ENCODE assay signal across 8 cellular contexts in the genomic region with DNA sequence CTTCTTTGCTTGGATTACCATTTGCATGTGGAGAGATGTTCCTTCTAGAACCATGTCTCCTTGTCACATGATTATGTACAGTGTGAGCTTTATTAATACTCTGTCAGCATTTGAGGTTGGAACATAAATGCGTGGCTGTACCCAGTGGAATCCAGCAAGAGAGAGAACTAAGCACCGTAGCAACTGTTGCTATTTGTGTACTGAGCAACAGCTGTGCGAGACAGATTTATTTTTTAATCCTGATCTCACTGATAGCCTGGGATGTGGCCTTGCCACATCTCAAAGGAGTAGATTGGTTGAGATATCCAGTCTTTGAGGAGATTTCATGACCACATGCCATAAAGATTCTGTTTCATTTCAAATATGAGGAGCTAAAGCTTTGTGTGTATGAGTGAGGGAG. TPM values are rescaled to one million over a fixed set of nuclear protein-coding genes. Genes with fewer than 3 reads are reported as not detected.
DNase-seq lines count a peak whose midpoint lies in the region; ATAC-seq, FAIRE-seq and TF ChIP-seq lines count a peak whose summit lies in the region.

No MANE protein-coding gene starts in this region.

- CTCF ChIA-PET in activated CD8-positive, alpha-beta memory T cell treated with anti-CD3 and anti-CD28 coated beads, Interleukin-2, amount 10 ng/mL, durations not matched to agents 7 days and 5 days (lab: Charles Lee), result interaction anchor here (2.4 kb wide), 1 partner anchor 44 kb away, joined by 6 read pairs; a partner anchor contains a TSS
- CTCF ChIA-PET in K562 (lab: Yijun Ruan, JAX; ENCODE audit: low intra/inter-chr PET ratio), result no interaction called here
- CTCF ChIA-PET in activated naive CD4-positive, alpha-beta T cell treated with anti-CD3 and anti-CD28 coated beads for 36 hours (lab: Charles Lee), result interaction anchor here (1.9 kb wide), 1 partner anchor 43 kb away, joined by 5 read pairs; a partner anchor contains a TSS

- POLR2A ChIA-PET in K562 (lab: Yijun Ruan, JAX), result interaction anchor here (0.6 to 1.5 kb wide), 5 partner anchors 8 to 80 kb away, joined by 3 to 5 read pairs (median 4); no protein-coding TSS in a partner anchor

- no peak overlapping the region for H3K27ac Mint-ChIP-seq in activated CD8-positive, alpha-beta memory T cell treated with anti-CD3 and anti-CD28 coated beads, Interleukin-2, amount 10 ng/mL, durations not matched to agents 7 days and 5 days
- no peak overlapping the region for H3K27ac Mint-ChIP-seq in activated naive CD4-positive, alpha-beta T cell treated with anti-CD3 and anti-CD28 coated beads for 36 hours

- no peak overlapping the region for H3K4me3 Mint-ChIP-seq in activated CD8-positive, alpha-beta memory T cell treated with anti-CD3 and anti-CD28 coated beads, Interleukin-2, amount 10 ng/mL, durations not matched to agents 7 days and 5 days
- no peak overlapping the region for H3K4me3 Mint-ChIP-seq in activated naive CD4-positive, alpha-beta T cell treated with anti-CD3 and anti-CD28 coated beads for 36 hours

- H3K79me2 ChIP-seq in K562 (ENCODE audit: control insufficient read depth, insufficient read depth, low read length), result no peaks in the 10 kb centered on the region

- TF ChIP-seq POLR2A in K562 (conservative IDR thresholded peaks at IDR 0.05), result no peak
- TF ChIP-seq POLR2A in upper lobe of left lung (IDR thresholded peaks at IDR 0.05), result no peak

- no peak overlapping the region for H2AFZ ChIP-seq in K562 (ENCODE audit: low read depth, low read length)

- FAIRE-seq in K562 (lab: Jason Lieb, UNC), result no peak

- no TSS peak for BruUV-seq in K562 (replicated peaks; lab: Mats Ljungman, UMichigan)

- TF ChIP-seq RAD21 in K562 (CRISPR knock-in tag; conservative IDR thresholded peaks at IDR 0.05 in 1 of 2, IDR thresholded peaks at IDR 0.05 in 1 of 2), result no peak

- H3K27ac ChIP-seq in K562 (ENCODE audit: extremely low read depth, low read depth, low read length) (no peak overlapping the region), upper lobe of left lung (peak overlapping the region; percentile 31 to 54 (median 47))

- DNase-seq in activated CD8-positive, alpha-beta memory T cell treated with anti-CD3 and anti-CD28 coated beads, Interleukin-2, amount 10 ng/mL, durations not matched to agents 7 days and 5 days, result no peak
- no peak for DNase-seq in activated CD8-positive, alpha-beta memory T cell treated with anti-CD3 and anti-CD28 coated beads, Interleukin-2, amount 50 U/mL, for 48 hours
- no peak for DNase-seq in K562 (ENCODE audit: extremely low read depth in 1 of 4, low spot score in 3 of 4)
- no peak for DNase-seq in left colon
- DNase-seq in upper lobe of left lung, result no peak
- DNase-seq in activated naive CD4-positive, alpha-beta T cell treated with anti-CD3 and anti-CD28 coated beads for 36 hours, result no peak

- peaks cover 22% of the 10 kb centered on the region for H3K4me1 Mint-ChIP-seq in activated CD8-positive, alpha-beta memory T cell treated with anti-CD3 and anti-CD28 coated beads, Interleukin-2, amount 10 ng/mL, durations not matched to agents 7 days and 5 days
- H3K4me1 Mint-ChIP-seq in activated naive CD4-positive, alpha-beta T cell treated with anti-CD3 and anti-CD28 coated beads for 36 hours (ENCODE audit: low read depth), result peaks cover 4% of the 10 kb centered on the region

- WGBS in K562 (ENCODE audit: insufficient coverage, low coverage, missing lambda C conversion rate), result 15% methylated on average over 3 of the region's 3 CpGs
- WGBS in upper lobe of left lung, 2 donors, result 10 to 28% methylated on average over 3 of the region's 3 CpGs

- H3K9me3 Mint-ChIP-seq in activated CD8-positive, alpha-beta memory T cell treated with anti-CD3 and anti-CD28 coated beads, Interleukin-2, amount 10 ng/mL, durations not matched to agents 7 days and 5 days (ENCODE audit: low read depth), result no peaks in the 10 kb centered on the region
- no peaks in the 10 kb centered on the region for H3K9me3 Mint-ChIP-seq in activated naive CD4-positive, alpha-beta T cell treated with anti-CD3 and anti-CD28 coated beads for 36 hours

- H3K9me3 ChIP-seq in K562 (replicated peaks; ENCODE audit: control insufficient read depth, insufficient read depth, low read depth, low read length) (no peaks in the 10 kb centered on the region), upper lobe of left lung (no peaks in the 10 kb centered on the region)

- no peak overlapping the region for H3K4me2 ChIP-seq in K562 (ENCODE audit: insufficient read depth, low read length)

- TF ChIP-seq EP300 in K562 (IDR thresholded peaks at IDR 0.05; ENCODE audit: low read length), result no peak
- TF ChIP-seq EP300 in upper lobe of left lung (IDR thresholded peaks at IDR 0.05), result no peak

- H3K9me1 ChIP-seq in K562 (ENCODE audit: control insufficient read depth, insufficient read depth, low read length), result no peaks in the 10 kb centered on the region

- peaks cover 7% of the 10 kb centered on the region for H3K36me3 Mint-ChIP-seq in activated CD8-positive, alpha-beta memory T cell treated with anti-CD3 and anti-CD28 coated beads, Interleukin-2, amount 10 ng/mL, durations not matched to agents 7 days and 5 days
- H3K36me3 Mint-ChIP-seq in activated naive CD4-positive, alpha-beta T cell treated with anti-CD3 and anti-CD28 coated beads for 36 hours (ENCODE audit: low read depth), result peaks cover 4% of the 10 kb centered on the region

- H3K9ac ChIP-seq in K562 (ENCODE audit: insufficient read depth in 1 of 2, low read depth in 2 of 2, low read length in 2 of 2), result no peak overlapping the region

- H3K36me3 ChIP-seq in K562 (ENCODE audit: control insufficient read depth, insufficient read depth, low read length) (0 out of 3 replicates have a peak, but pooled peaks cover 2% of the 10 kb centered on the region), upper lobe of left lung (peaks cover 0 to 8% (median 3%) of the 10 kb centered on the region in 4 donors)

- H3K27me3 ChIP-seq in K562 (ENCODE audit: control insufficient read depth in 2 of 2, insufficient read depth in 2 of 2, low read length in 2 of 2) (no peaks in the 10 kb centered on the region), upper lobe of left lung (no peaks in the 10 kb centered on the region)

- no peaks in the 10 kb centered on the region for H4K20me1 ChIP-seq in K562 (replicated peaks; ENCODE audit: control insufficient read depth, insufficient read depth, low read length)

- H3K27me3 Mint-ChIP-seq in activated CD8-positive, alpha-beta memory T cell treated with anti-CD3 and anti-CD28 coated beads, Interleukin-2, amount 10 ng/mL, durations not matched to agents 7 days and 5 days, result no peaks in the 10 kb centered on the region
- no peaks in the 10 kb centered on the region for H3K27me3 Mint-ChIP-seq in activated naive CD4-positive, alpha-beta T cell treated with anti-CD3 and anti-CD28 coated beads for 36 hours (ENCODE audit: low read depth)

- TF ChIP-seq CTCF in K562 (IDR thresholded peaks at IDR 0.05 in 2 of 3, conservative IDR thresholded peaks at IDR 0.05 in 1 of 3; ENCODE audit: insufficient read depth in 2 of 3, low read depth in 1 of 3, low read length in 3 of 3) (no peak), upper lobe of left lung (IDR thresholded peaks at IDR 0.05) (no peak)

- in situ Hi-C loops in K562 (cut with MboI), result no loop called here

- H3K4me3 ChIP-seq in K562 (no peak overlapping the region), upper lobe of left lung (no peak overlapping the region)

- intact Hi-C loops in K562 (cut with micrococcal nuclease) (no loop called here), left colon (cut with DNase I, micrococcal nuclease) (no loop called here)
- intact Hi-C loops in activated naive CD4-positive, alpha-beta T cell treated with anti-CD3 and anti-CD28 coated beads for 36 hours (cut with micrococcal nuclease), result no loop called here

- no peaks in the 10 kb centered on the region for H3K4me1 ChIP-seq in K562 (replicated peaks in 1 of 2; ENCODE audit: control insufficient read depth in 2 of 2, insufficient read depth in 2 of 2, low read length in 2 of 2)
- H3K4me1 ChIP-seq in upper lobe of left lung, result peaks cover 15 to 44% (median 22%) of the 10 kb centered on the region in 4 donors

- ATAC-seq in activated CD8-positive, alpha-beta memory T cell treated with anti-CD3 and anti-CD28 coated beads, Interleukin-2, amount 10 ng/mL, durations not matched to agents 7 days and 5 days, result peak; percentile 24
- ATAC-seq in K562 (no peak), left colon (peak; percentile 44), upper lobe of left lung (ENCODE audit: low FRiP score in 2 of 2) (peak; percentile 84 to 92), HG03520 (IDR thresholded peaks at IDR 0.05; ENCODE audit: unreplicated experiment) (no peak), HG03045 (IDR thresholded peaks at IDR 0.05; ENCODE audit: unreplicated experiment) (no peak)

TF ChIP-seq in K562, 482 proteins besides CTCF, POLR2A, EP300 and RAD21 (continues in another document):
- no peak for TF ChIP-seq ZNF133 (CRISPR knock-in tag; IDR thresholded peaks at IDR 0.05)

RNA-seq across cellular contexts. Expression of a gene that starts 43.4 kb away (rescaled TPM):
- total RNA-seq in activated CD8-positive, alpha-beta memory T cell treated with anti-CD3 and anti-CD28 coated beads, Interleukin-2, amount 10 ng/mL, durations not matched to agents 7 days and 5 days, result 10 to 100 TPM; 14.2 to 21.3 TPM
- 31.2 and 82.9 TPM in 2 replicates for total RNA-seq in K562 (2011; cell fraction: chromatin; rRNA removed; ENCODE audit: low replicate concordance)
- total RNA-seq in K562 (2011; cell fraction: nucleolus; rRNA removed), result 17.6 and 18.5 TPM in 2 replicates
- 35.7 and 51.7 TPM in 2 replicates for total RNA-seq in K562 (2011; cell fraction: nucleoplasm; rRNA removed)
- 8.9 and 12.3 TPM in 2 replicates for total RNA-seq in K562 (2014; rRNA removed)
- 14.8 and 16.0 TPM in 2 replicates for total RNA-seq in K562 (2014; rRNA removed; fragmentation: Illumina TruSeq; extraction: Trizol)
- total RNA-seq in K562 (2015; rRNA removed; fragmentation: Illumina TruSeq; extraction: Trizol), result 11.1 and 13.2 TPM in 2 replicates
- 19.8 and 20.0 TPM in 2 replicates for total RNA-seq in K562 (2021)
- polyA plus RNA-seq in K562 (2011; rRNA removed), result 11.9 and 14.8 TPM in 2 replicates
- polyA plus RNA-seq in K562 (2011; cell fraction: cytosol; rRNA removed), result 8.2 and 12.3 TPM in 2 replicates
- polyA plus RNA-seq in K562 (2011; cell fraction: nucleus; rRNA removed), result 10.1 and 10.2 TPM in 2 replicates
- 9.4 and 12.2 TPM in 2 replicates for polyA plus RNA-seq in K562 (2012)
- 14.8 and 15.8 TPM in 2 replicates for polyA plus RNA-seq in K562 (2014; fragmentation: Illumina TruSeq; extraction: Trizol)
- polyA plus RNA-seq in K562 (2014; fragmentation: Nextera tagmentation; extraction: Ambion mirVana), result 1 to 10 TPM; 2.8 to 3.1 TPM
- 8.9 and 9.6 TPM in 2 replicates for polyA plus RNA-seq in K562 (2014; rRNA removed)
- 25.2 and 29.9 TPM in 2 replicates for polyA minus RNA-seq in K562 (2011; rRNA and poly(A)+ RNA removed)
- 14.1 and 16.4 TPM in 2 replicates for polyA minus RNA-seq in K562 (2011; cell fraction: cytosol; rRNA and poly(A)+ RNA removed)
- polyA minus RNA-seq in K562 (2011; cell fraction: nucleus; rRNA and poly(A)+ RNA removed), result 9.7 and 22.9 TPM in 2 replicates
- 10 to 100 TPM; 44.6 to 45.3 TPM for total RNA-seq in left colon
- 10 to 100 TPM; 29.4 to 67.1 (median 42.0) TPM for total RNA-seq in upper lobe of left lung
- 1 to 10 TPM; 6.1 to 6.2 TPM for total RNA-seq in activated naive CD4-positive, alpha-beta T cell treated with anti-CD3 and anti-CD28 coated beads for 36 hours

Comparison
In these comparisons a context has a peak if more than half of its experiments do, and no peak if none do; other contexts are left out.
1. ATAC-seq: peak in activated CD8-positive, alpha-beta memory T cell treated with anti-CD3 and anti-CD28 coated beads, Interleukin-2, amount 10 ng/mL, durations not matched to agents 7 days and 5 days (single experiment), left colon (single experiment) and upper lobe of left lung (2 of 2); none in K562 (single experiment), HG03520 (single experiment) and HG03045 (single experiment).